In the genomic region with DNA sequence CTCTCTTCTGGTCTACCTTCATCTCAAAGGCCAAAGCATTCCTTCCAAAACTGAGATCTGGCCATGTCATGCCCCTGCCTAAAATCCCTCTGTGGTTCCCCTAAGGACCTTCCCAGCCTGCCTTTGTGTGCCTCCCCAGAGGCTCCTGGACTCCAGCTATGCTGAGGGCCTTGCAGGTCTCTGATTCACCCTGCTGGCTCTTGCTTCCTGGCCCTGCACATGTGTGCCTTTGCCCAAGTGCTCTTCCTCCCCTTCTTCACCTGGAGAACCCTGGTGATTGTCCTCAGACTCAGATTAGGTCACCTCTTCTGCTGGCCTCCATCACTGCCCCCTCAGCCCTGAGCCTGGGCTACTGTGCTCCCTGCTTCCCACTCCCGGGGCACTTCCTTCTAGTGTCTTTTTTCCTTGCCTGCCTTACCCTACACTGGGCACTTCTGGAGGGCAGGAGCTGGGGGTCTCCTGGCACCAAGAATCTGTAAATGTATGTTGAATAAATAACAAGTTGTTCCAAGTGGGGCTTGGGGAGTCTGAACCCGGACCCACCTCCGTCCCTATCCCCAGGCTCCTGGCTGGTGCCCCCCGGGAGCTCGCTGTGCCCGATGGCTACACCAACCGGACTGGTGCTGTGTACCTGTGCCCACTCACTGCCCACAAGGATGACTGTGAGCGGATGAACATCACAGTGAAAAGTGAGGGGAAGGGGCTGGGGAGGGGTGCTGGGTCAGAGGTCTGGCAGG, we compare ENCODE assay signal across 12 cellular contexts. TPM values are rescaled to one million over a fixed set of nuclear protein-coding genes. Genes with fewer than 3 reads are reported as not detected.
DNase-seq lines count a peak whose midpoint lies in the region; ATAC-seq and TF ChIP-seq lines count a peak whose summit lies in the region.
"Had no signal": no experiment of that assay in that cellular context is flagged by ENCODE, and none has a peak within 500 bp of the region (broad histone marks: within the 10 kb centered on the region; RNA-seq: fewer than 3 reads in every experiment).

No MANE protein-coding gene starts in this region.

- H3K79me2 ChIP-seq in fibroblast of lung (ENCODE audit: control insufficient read depth, insufficient read depth, low read length), result peaks cover 81% of the 10 kb centered on the region

- no peak overlapping the region for H2AFZ ChIP-seq in fibroblast of lung (ENCODE audit: low read length)

- no peaks in the 10 kb centered on the region for H4K20me1 ChIP-seq in fibroblast of lung (ENCODE audit: control insufficient read depth, extremely low read depth, insufficient read depth, low read length)

- H3K36me3 ChIP-seq in RWPE2 (ENCODE audit: low read depth), result peaks cover 90% of the 10 kb centered on the region
- H3K36me3 ChIP-seq in fibroblast of lung (ENCODE audit: control insufficient read depth, insufficient read depth, low read length), result peaks cover 8% of the 10 kb centered on the region
- H3K36me3 ChIP-seq in gastrocnemius medialis, result no peaks in the 10 kb centered on the region
- no peaks in the 10 kb centered on the region; the same call in 1 of the 2 replicates for H3K36me3 ChIP-seq in H7 (replicated peaks; ENCODE audit: control insufficient read depth, insufficient read depth, low read length)

- H3K4me3 Mint-ChIP-seq in progenitor cell of endocrine pancreas (ENCODE audit: low read depth), result no peak overlapping the region
- H3K4me3 Mint-ChIP-seq: CD4-positive, CD25-positive, alpha-beta regulatory T cell had no signal

- in situ Hi-C loops in gastrocnemius medialis (cut with MboI; ENCODE audit: low sequenced_read_pairs in 4 of 4), result no loop called here

- no peak for TF ChIP-seq POLR2A in gastrocnemius medialis (IDR thresholded peaks at IDR 0.05)

- no peaks in the 10 kb centered on the region for H3K9me3 Mint-ChIP-seq in progenitor cell of endocrine pancreas (ENCODE audit: low read depth)
- H3K9me3 Mint-ChIP-seq: CD4-positive, CD25-positive, alpha-beta regulatory T cell had no signal

- H3K27me3 ChIP-seq in RWPE2 (ENCODE audit: insufficient read depth, poor library complexity, severe bottlenecking) (no peaks in the 10 kb centered on the region), fibroblast of lung (ENCODE audit: control insufficient read depth, insufficient read depth, low read length) (no peaks in the 10 kb centered on the region), gastrocnemius medialis (no peaks in the 10 kb centered on the region), H7 (ENCODE audit: control insufficient read depth, insufficient read depth, low read length) (no peaks in the 10 kb centered on the region)

- H3K9me3 ChIP-seq in RWPE2 (ENCODE audit: severe bottlenecking) (no peaks in the 10 kb centered on the region), fibroblast of lung (ENCODE audit: control insufficient read depth, insufficient read depth, low read depth, low read length) (no peaks in the 10 kb centered on the region), gastrocnemius medialis (no peaks in the 10 kb centered on the region)

- H3K9ac ChIP-seq in fibroblast of lung (ENCODE audit: insufficient read depth, low read length), result no peak overlapping the region

- peaks cover 2% of the 10 kb centered on the region for H3K4me1 Mint-ChIP-seq in progenitor cell of endocrine pancreas (ENCODE audit: low read depth)

- peak overlapping the region; percentile 48 for H3K4me2 ChIP-seq in fibroblast of lung (ENCODE audit: extremely low read depth, insufficient read depth, low read length)

- intact Hi-C loops in gastrocnemius medialis (cut with DNase I; ENCODE audit: low total_unique reads), result no loop called here

- TF ChIP-seq CTCF in AG10803 (conservative IDR thresholded peaks at IDR 0.05; ENCODE audit: low read length) (no peak), RWPE2 (IDR thresholded peaks at IDR 0.05; ENCODE audit: poor library complexity, severe bottlenecking) (no peak), fibroblast of lung (conservative IDR thresholded peaks at IDR 0.05 in 1 of 2, IDR thresholded peaks at IDR 0.05 in 1 of 2; ENCODE audit: low read depth in 1 of 2, low read length in 2 of 2) (no peak), gastrocnemius medialis (IDR thresholded peaks at IDR 0.05 in 4 of 5, conservative IDR thresholded peaks at IDR 0.05 in 1 of 5) (no peak), progenitor cell of endocrine pancreas (IDR thresholded peaks at IDR 0.05; ENCODE audit: unreplicated experiment) (no peak)

- H3K4me1 ChIP-seq in RWPE2 (ENCODE audit: insufficient read depth, poor library complexity, severe bottlenecking) (peaks cover 58% of the 10 kb centered on the region), fibroblast of lung (ENCODE audit: control insufficient read depth, extremely low read depth, insufficient read depth, low read length) (peaks cover 65% of the 10 kb centered on the region), gastrocnemius medialis (peaks cover 92 to 98% of the 10 kb centered on the region in 2 donors)

- peaks cover 16% of the 10 kb centered on the region for H3K27me3 Mint-ChIP-seq in progenitor cell of endocrine pancreas
- H3K27me3 Mint-ChIP-seq: CD4-positive, CD25-positive, alpha-beta regulatory T cell had no signal

- ATAC-seq in RWPE2 (ENCODE audit: low read depth), result no peak
- ATAC-seq in gastrocnemius medialis, result no peak

- DNase-seq in AG10803 (ENCODE audit: low read depth) (peak; percentile 56), RWPE2 (ENCODE audit: low spot score) (peak; percentile 72), fibroblast of lung (ENCODE audit: low read depth in 2 of 2) (peak in 1 of 2 donors; percentile 61), gastrocnemius medialis (no peak), NCI-H748 treated with DMSO at 0.1 percent for 48 hours (lab: John Stamatoyannopoulos, UW) (no peak), progenitor cell of endocrine pancreas (ENCODE audit: low spot score, unreplicated experiment) (no peak), H7 (no peak)
- DNase-seq in activated CD4-positive, alpha-beta T cell treated with anti-CD3 and anti-CD28 coated beads, Interleukin-2, amount 50 U/mL, for 48 hours, result no peak
- DNase-seq: CD4-positive, CD25-positive, alpha-beta regulatory T cell; effector CD8-positive, alpha-beta T cell; NCI-H774 had no signal

- no peaks in the 10 kb centered on the region for H3K36me3 Mint-ChIP-seq in progenitor cell of endocrine pancreas (ENCODE audit: insufficient read depth)

- H3K4me3 ChIP-seq in AG10803 (ENCODE audit: low read length) (no peak overlapping the region), RWPE2 (ENCODE audit: severe bottlenecking) (no peak overlapping the region), fibroblast of lung (replicated peaks in 1 of 4; ENCODE audit: control extremely low read depth in 1 of 4, insufficient read depth in 1 of 4, low read depth in 3 of 4, low read length in 4 of 4) (no peak overlapping the region), gastrocnemius medialis (no peak overlapping the region), H7 (ENCODE audit: insufficient read depth, low read depth, low read length) (no peak overlapping the region)
- H3K4me3 ChIP-seq: GM12878 had no signal

- H3K27ac Mint-ChIP-seq in progenitor cell of endocrine pancreas, result no peak overlapping the region
- H3K27ac Mint-ChIP-seq: CD4-positive, CD25-positive, alpha-beta regulatory T cell had no signal

- H3K27ac ChIP-seq in RWPE2 (ENCODE audit: poor library complexity, severe bottlenecking) (peak overlapping the region; percentile 100), fibroblast of lung (ENCODE audit: insufficient read depth, low read length) (peak overlapping the region; percentile 86), gastrocnemius medialis (peak overlapping the region; percentile 91 to 96 (median 92))

RNA-seq across cellular contexts. Expression of gene ITGA3, which starts 7.8 kb away (rescaled TPM):
- total RNA-seq in fibroblast of lung (89.1 and 269 TPM in 2 replicates), gastrocnemius medialis (10 to 100 TPM in 3 of 4 donors, 1 to 10 TPM in 1; 5.1 to 25.9 (median 18.4) TPM), progenitor cell of endocrine pancreas (17.6 and 19.5 TPM in 2 replicates)
- polyA plus RNA-seq in fibroblast of lung, result 67.3 and 76.6 TPM in 2 replicates
- polyA plus RNA-seq in fibroblast of lung (2012), result 120 and 129 TPM in 2 replicates
- 307 and 449 TPM in 2 replicates for polyA minus RNA-seq in fibroblast of lung (ENCODE audit: low replicate concordance)
- total RNA-seq in H7 (2014; rRNA removed; shearing (Covaris generic)), result 20.0 and 24.0 TPM in 2 replicates

RNA-seq across cellular contexts. Expression of gene PDK2, which starts 31.5 kb away (rescaled TPM):
- 19.2 and 19.3 TPM in 2 replicates for total RNA-seq in fibroblast of lung
- 41.0 and 44.6 TPM in 2 replicates for polyA plus RNA-seq in fibroblast of lung
- 27.6 and 28.3 TPM in 2 replicates for polyA plus RNA-seq in fibroblast of lung (2012)
- 178 and 230 TPM in 2 replicates for polyA minus RNA-seq in fibroblast of lung (ENCODE audit: low replicate concordance)
- 100 to 1,000 TPM; 111 to 335 (median 124) TPM for total RNA-seq in gastrocnemius medialis
- 35.7 and 37.1 TPM in 2 replicates for total RNA-seq in progenitor cell of endocrine pancreas
- total RNA-seq in H7 (2014; rRNA removed; shearing (Covaris generic)), result 13.5 and 14.2 TPM in 2 replicates

Comparison
In these comparisons a context has a peak if more than half of its experiments do, and no peak if none do; other contexts are left out.
1. DNase-seq: peak in AG10803 (single experiment) and RWPE2 (single experiment); none in gastrocnemius medialis (0 of 2), NCI-H748 treated with DMSO at 0.1 percent for 48 hours (single experiment), progenitor cell of endocrine pancreas (single experiment), H7 (single experiment) and activated CD4-positive, alpha-beta T cell treated with anti-CD3 and anti-CD28 coated beads, Interleukin-2, amount 50 U/mL, for 48 hours (0 of 2).
2. Peak in every context shown above with its lines, with median percentiles within 50 percentile points of each other: H3K27ac ChIP-seq.